8 cellular contexts compared by ENCODE assay signal in the genomic region with DNA sequence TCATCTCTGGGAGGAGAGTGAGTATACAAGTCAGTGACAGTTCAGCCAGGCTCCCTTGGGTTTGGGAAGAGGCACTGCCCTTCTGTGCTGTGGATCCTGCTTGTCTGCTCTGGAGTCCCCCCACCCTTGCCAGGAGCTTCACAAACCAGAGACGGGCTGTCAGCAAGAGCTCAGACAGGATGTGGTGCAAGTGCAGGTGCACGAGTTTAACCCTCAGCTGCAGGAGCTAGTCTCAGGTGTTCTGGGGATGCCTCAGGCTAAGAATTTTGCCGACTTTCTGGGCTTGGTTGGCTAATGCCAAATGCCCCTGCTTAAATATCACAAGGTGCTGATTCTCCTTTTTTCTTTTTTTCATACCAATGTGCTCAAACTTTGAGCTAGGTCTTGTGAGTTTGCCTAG. TPM values are rescaled to one million over a fixed set of nuclear protein-coding genes. Genes with fewer than 3 reads are reported as not detected.
A peak's percentile ranks its signal among the peaks of the same experiment; 100 is the strongest.
DNase-seq lines count a peak whose midpoint lies in the region; ATAC-seq and TF ChIP-seq lines count a peak whose summit lies in the region.

No MANE protein-coding gene starts in this region.

- H3K4me2 ChIP-seq in parathyroid adenoma (ENCODE audit: low read length) = peak overlapping the region; percentile 73

- peaks cover 2% of the 10 kb centered on the region for H3K36me3 Mint-ChIP-seq in activated naive CD8-positive, alpha-beta T cell

- WGBS in heart right ventricle, 2 donors = 71 to 83% methylated on average over 3 of the region's 3 CpGs

- H3K9me3 Mint-ChIP-seq in activated naive CD8-positive, alpha-beta T cell (ENCODE audit: low read depth) = no peaks in the 10 kb centered on the region

- intact Hi-C loops in heart right ventricle (cut with DNase I) = no loop called here

- ATAC-seq in GM18511 (IDR thresholded peaks at IDR 0.05; ENCODE audit: unreplicated experiment) (peak; percentile 29), heart right ventricle (no peak)

- no peak overlapping the region for H3K9ac ChIP-seq in parathyroid adenoma

- peak; percentile 24 for DNase-seq in NCI-H2196 treated with DMSO at 0.1 percent for 48 hours (lab: John Stamatoyannopoulos, UW; ENCODE audit: unreplicated experiment)
- DNase-seq in T1000 (lab: John Stamatoyannopoulos, UW) = no peak
- DNase-seq in heart right ventricle = no peak
- DNase-seq in SW 1271 (lab: John Stamatoyannopoulos, UW) = no peak
- no peak for DNase-seq in inferior parietal cortex (ENCODE audit: extremely low spot score)

- peaks cover 42% of the 10 kb centered on the region for H3K4me1 Mint-ChIP-seq in activated naive CD8-positive, alpha-beta T cell (ENCODE audit: low read depth)

- no peaks in the 10 kb centered on the region for H3K27me3 Mint-ChIP-seq in activated naive CD8-positive, alpha-beta T cell

- H2AFZ ChIP-seq in parathyroid adenoma = peak overlapping the region; percentile 79

- H3K4me1 ChIP-seq in parathyroid adenoma (peaks cover 3% of the 10 kb centered on the region), heart right ventricle (peaks cover 0 to 18% (median 8%) of the 10 kb centered on the region in 9 donors)

- peak overlapping the region; percentile 54 for H3K27ac Mint-ChIP-seq in activated naive CD8-positive, alpha-beta T cell

- H3K27me3 ChIP-seq in parathyroid adenoma (ENCODE audit: control insufficient read depth, insufficient read depth, low read length) (no peaks in the 10 kb centered on the region), heart right ventricle (no peaks in the 10 kb centered on the region)

- H3K4me3 ChIP-seq in parathyroid adenoma (ENCODE audit: low read depth, low read length) = peak overlapping the region; percentile 64
- H3K4me3 ChIP-seq in heart right ventricle = peak overlapping the region in 2 of 10 donors; percentile 62 to 71

- no peak for TF ChIP-seq CTCF in parathyroid adenoma (IDR thresholded peaks at IDR 0.05)
- TF ChIP-seq CTCF in heart right ventricle (IDR thresholded peaks at IDR 0.05) = no peak

- H3K36me3 ChIP-seq in parathyroid adenoma (ENCODE audit: control insufficient read depth, insufficient read depth, low read length) = no peaks in the 10 kb centered on the region
- H3K36me3 ChIP-seq in heart right ventricle = peaks cover 0 to 50% (median 3%) of the 10 kb centered on the region in 9 donors

- no peaks in the 10 kb centered on the region for H3K79me2 ChIP-seq in parathyroid adenoma

- H3K9me3 ChIP-seq in parathyroid adenoma (ENCODE audit: control insufficient read depth, low read length) = no peaks in the 10 kb centered on the region
- H3K9me3 ChIP-seq in heart right ventricle = no peaks in the 10 kb centered on the region

- H3K27ac ChIP-seq in parathyroid adenoma = no peak overlapping the region
- H3K27ac ChIP-seq in heart right ventricle = no peak overlapping the region

- H3K4me3 Mint-ChIP-seq in activated naive CD8-positive, alpha-beta T cell = peak overlapping the region; percentile 76

RNA-seq across cellular contexts. Expression of a gene that starts 22.3 kb away (rescaled TPM):
- total RNA-seq in heart right ventricle = 1 to 10 TPM; 2.6 to 6.0 (median 3.3) TPM
- polyA plus RNA-seq in heart right ventricle = 1 to 10 TPM; 2.5 to 6.1 TPM

RNA-seq across cellular contexts. Expression of a gene that starts 44.9 kb away (rescaled TPM):
- total RNA-seq in heart right ventricle = 1 to 10 TPM; 3.7 to 5.9 (median 4.8) TPM
- 1 to 10 TPM; 3.6 to 5.5 TPM for polyA plus RNA-seq in heart right ventricle
